ENCODE assay signal across 1 cellular context in the genomic region with DNA sequence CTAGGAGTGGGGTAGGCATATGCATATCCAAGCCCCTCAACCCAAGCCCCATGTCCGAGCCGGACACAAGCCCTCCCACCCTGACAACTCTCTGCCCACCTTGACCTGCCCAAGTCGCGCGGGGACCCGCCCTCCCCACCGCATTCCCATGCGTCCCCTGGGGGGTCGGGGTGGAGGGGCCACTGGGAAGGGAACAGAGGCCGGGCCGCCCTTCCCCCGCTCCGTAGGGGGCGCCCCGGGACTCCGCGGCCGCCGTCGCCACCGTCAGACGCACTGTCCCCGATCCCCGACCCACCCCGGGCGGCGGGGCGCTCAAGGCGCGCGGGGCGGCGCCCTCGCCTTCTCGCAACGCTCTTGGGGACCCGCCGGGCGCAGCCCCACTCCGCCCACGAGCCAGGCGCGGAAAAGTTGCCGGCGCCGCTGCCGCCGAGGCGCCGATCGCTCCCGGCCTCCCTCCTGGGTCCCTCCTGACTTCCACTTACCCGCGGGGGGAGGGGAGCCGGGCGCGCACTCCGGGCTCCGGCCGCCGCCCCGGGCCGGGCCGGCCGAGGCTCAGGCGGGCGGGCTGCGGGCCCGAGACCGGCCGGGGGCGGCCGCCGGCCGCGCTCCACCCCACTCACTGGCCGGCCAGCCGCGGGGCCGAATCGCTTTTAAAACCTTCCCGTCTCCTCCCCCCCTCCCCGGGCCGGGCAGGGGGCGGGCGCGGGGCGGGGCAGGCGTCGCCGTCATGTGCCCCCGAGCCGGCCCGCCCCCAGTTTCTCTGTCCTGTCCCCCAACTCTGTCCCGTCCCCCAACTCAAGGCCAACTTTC.
TF ChIP-seq lines count a peak whose summit lies in the region.

No MANE protein-coding gene starts in this region.

TF ChIP-seq in HEK293T, 16 proteins besides CTCF, POLR2A, EP300 and RAD21 (continued from another document):
- no peak for TF ChIP-seq ARNT (IDR thresholded peaks at IDR 0.05)
- no peak for TF ChIP-seq FOXK2 (IDR thresholded peaks at IDR 0.05)
- TF ChIP-seq FOXM1 (IDR thresholded peaks at IDR 0.05; ENCODE audit: borderline replicate concordance), result no peak
- TF ChIP-seq FOXA1 (IDR thresholded peaks at IDR 0.05), result no peak
- no peak for TF ChIP-seq SUZ12 (IDR thresholded peaks at IDR 0.05)
- TF ChIP-seq ZNF384 (IDR thresholded peaks at IDR 0.05), result no peak
- no peak for TF ChIP-seq NFRKB (IDR thresholded peaks at IDR 0.05)
- TF ChIP-seq ELF4 (IDR thresholded peaks at IDR 0.05), result no peak
- no peak for TF ChIP-seq TARDBP (IDR thresholded peaks at IDR 0.05)
- TF ChIP-seq LEF1 (IDR thresholded peaks at IDR 0.05; ENCODE audit: borderline replicate concordance), result no peak
- TF ChIP-seq, protein P1, sequence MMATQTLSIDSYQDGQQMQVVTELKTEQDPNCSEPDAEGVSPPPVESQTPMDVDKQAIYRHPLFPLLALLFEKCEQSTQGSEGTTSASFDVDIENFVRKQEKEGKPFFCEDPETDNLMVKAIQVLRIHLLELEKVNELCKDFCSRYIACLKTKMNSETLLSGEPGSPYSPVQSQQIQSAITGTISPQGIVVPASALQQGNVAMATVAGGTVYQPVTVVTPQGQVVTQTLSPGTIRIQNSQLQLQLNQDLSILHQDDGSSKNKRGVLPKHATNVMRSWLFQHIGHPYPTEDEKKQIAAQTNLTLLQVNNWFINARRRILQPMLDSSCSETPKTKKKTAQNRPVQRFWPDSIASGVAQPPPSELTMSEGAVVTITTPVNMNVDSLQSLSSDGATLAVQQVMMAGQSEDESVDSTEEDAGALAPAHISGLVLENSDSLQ (IDR thresholded peaks at IDR 0.05), result no peak
- TF ChIP-seq CTBP1 (IDR thresholded peaks at IDR 0.05; ENCODE audit: borderline replicate concordance), result no peak
- no peak for TF ChIP-seq HDGF (IDR thresholded peaks at IDR 0.05; ENCODE audit: borderline replicate concordance)
- no peak for TF ChIP-seq BHLHE40 (IDR thresholded peaks at IDR 0.05; ENCODE audit: borderline replicate concordance)
- no peak for TF ChIP-seq L3MBTL2 (conservative IDR thresholded peaks at IDR 0.05)
TF ChIP-seq in HEK293T: peak in this region for 0.
